Comparison of ENCODE assay signal across 30 cellular contexts in the genomic region with DNA sequence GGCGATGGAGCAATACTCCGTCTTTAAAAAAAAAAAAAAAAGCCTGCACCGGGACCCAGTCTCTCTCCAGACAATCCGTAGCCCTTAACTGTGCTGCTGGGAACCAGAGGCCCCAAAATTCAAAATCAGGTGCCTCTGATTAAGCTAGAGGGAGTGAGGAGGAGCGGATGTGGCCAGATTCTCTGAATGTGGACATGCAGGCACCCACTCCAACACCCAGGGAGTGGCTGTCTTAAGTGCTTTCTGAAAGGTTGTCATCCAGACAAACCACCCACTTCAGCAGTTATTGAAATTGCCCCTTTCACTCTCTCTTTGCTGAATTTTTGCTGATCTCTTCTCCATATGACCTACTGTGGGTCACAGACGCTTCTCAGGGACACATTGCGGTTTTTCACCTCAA.
"Had no signal": no experiment of that assay in that cellular context is flagged by ENCODE, and none has a peak within 500 bp of the region (broad histone marks: within the 10 kb centered on the region; RNA-seq: fewer than 3 reads in every experiment).

No MANE protein-coding gene starts in this region.

- ATAC-seq: activated CD4-positive, alpha-beta T cell treated with anti-CD3 and anti-CD28 coated beads for 36 hours; activated naive CD8-positive, alpha-beta T cell treated with anti-CD3 and anti-CD28 coated beads, Interleukin-2, amount 50 U/mL, for 24 hours; activated T-cell treated with anti-CD3 and anti-CD28 coated beads, Interleukin-2, amount 50 U/mL, for 4 hours; PC-3 had no signal

- H3K9me3 ChIP-seq: SJSA1, SK-N-SH had no signal

- DNase-seq: activated CD4-positive, alpha-beta memory T cell treated with anti-CD3 and anti-CD28 coated beads for 36 hours; activated CD4-positive, alpha-beta T cell treated with anti-CD3 and anti-CD28 coated beads, Interleukin-2, amount 50 U/mL, for 1 hour; activated CD8-positive, alpha-beta memory T cell treated with anti-CD3 and anti-CD28 coated beads, Interleukin-2, amount 50 U/mL, for 4 hours; activated effector memory CD4-positive, alpha-beta T cell treated with Interleukin-2 at 50 U/mL for 16 hours; activated naive CD4-positive, alpha-beta T cell treated with anti-CD3 and anti-CD28 coated beads, Interleukin-2, amount 10 ng/mL, durations not matched to agents 7 days and 5 days; activated naive CD8-positive, alpha-beta T cell treated with anti-CD3 and anti-CD28 coated beads, Interleukin-2, amount 50 U/mL, for 24 hours; activated T-cell treated with anti-CD3 and anti-CD28 coated beads for 4 hours; activated T-cell treated with anti-CD3 and anti-CD28 coated beads, Interleukin-2, amount 50 U/mL, for 4 hours; anterior cingulate cortex; brain microvascular endothelial cell; central memory CD4-positive, alpha-beta T cell; Kasumi-1; KG1; MG63; NCI-H1048; NCI-H1105 treated with DMSO at 0.1 percent for 48 hours; NCI-H1436; NCI-H1694; NCI-H2029 treated with DMSO at 0.1 percent for 48 hours; NCI-H2107; NCI-H2171; NCI-H510A; NCI-H526; NCI-H748 treated with DMSO at 0.1 percent for 48 hours; NK-92 treated with Interleukin-12 subunit alpha and Interleukin-12 subunit beta, amount 100 ng/mL, for 24 hours; PC-3; SHP77; SK-N-SH had no signal

- H3K27ac ChIP-seq: brain microvascular endothelial cell, SJSA1 had no signal

- H3K27me3 ChIP-seq: brain microvascular endothelial cell, MG63, SJSA1 had no signal

- H3K4me3 ChIP-seq: MG63, SJSA1 had no signal

- H3K36me3 ChIP-seq: MG63 had no signal

- H3K9ac ChIP-seq: SK-N-SH had no signal

- H3K4me2 ChIP-seq: SK-N-SH had no signal
